21 cellular contexts compared by ENCODE assay signal in genomic region chr6:43159599-43159998, GRCh38.
"Had no signal": no experiment of that assay in that cellular context is flagged by ENCODE, and none has a peak within 500 bp of the region (broad histone marks: within the 10 kb centered on the region; RNA-seq: fewer than 3 reads in every experiment).

No MANE protein-coding gene starts in this region.

- H3K27me3 ChIP-seq: esophagus squamous epithelium, gastroesophageal sphincter, neutrophil, ovary, right atrium auricular region, suprapubic skin, thyroid gland, upper lobe of left lung, uterus had no signal

- H3K4me3 ChIP-seq: esophagus squamous epithelium, gastroesophageal sphincter, left ventricle myocardium inferior, lower lobe of right lung, ovary, right atrium auricular region, smooth muscle cell, suprapubic skin, thyroid gland, upper lobe of left lung, uterus had no signal

- H3K4me2 ChIP-seq: smooth muscle cell had no signal

- H3K9me3 ChIP-seq: esophagus squamous epithelium, gastroesophageal sphincter, left ventricle myocardium inferior, lower lobe of right lung, neutrophil, ovary, right atrium auricular region, suprapubic skin, thyroid gland, upper lobe of left lung, uterus had no signal

- H3K27ac ChIP-seq: epithelial cell of prostate, esophagus squamous epithelium, gastroesophageal sphincter, left ventricle myocardium inferior, lower lobe of right lung, neutrophil, ovary, right atrium auricular region, suprapubic skin, thyroid gland, upper lobe of left lung, uterus had no signal

- DNase-seq: effector memory CD4-positive, alpha-beta T cell; esophagus squamous epithelium; foreskin fibroblast; glutamatergic neuron; immature natural killer cell; left cardiac atrium; left ventricle myocardium inferior; lower lobe of right lung; naive B cell; ovary; stimulated activated CD4-positive, alpha-beta T cell treated with anti-CD3 and anti-CD28 coated beads, Interleukin-2, amount 100 ng/mL, for 48 hours; stimulated activated naive CD8-positive, alpha-beta T cell treated with anti-CD3 and anti-CD28 coated beads, Interleukin-15, Interleukin-2, amounts not matched to agents 100 U/mL and 50 U/mL, for 24 hours; thyroid gland; uterus had no signal

- H3K36me3 ChIP-seq: gastroesophageal sphincter, left ventricle myocardium inferior, neutrophil, ovary, right atrium auricular region, uterus had no signal

- H3K4me1 ChIP-seq: esophagus squamous epithelium, gastroesophageal sphincter, left ventricle myocardium inferior, lower lobe of right lung, right atrium auricular region, suprapubic skin, thyroid gland, upper lobe of left lung, uterus had no signal

- ATAC-seq: gastroesophageal sphincter; left cardiac atrium; lower lobe of right lung; stimulated activated naive CD8-positive, alpha-beta T cell treated with anti-CD3 and anti-CD28 coated beads, Interleukin-15, Interleukin-2, amounts not matched to agents 100 U/mL and 50 U/mL, for 24 hours had no signal
